Comparison of ENCODE assay signal across 11 cellular contexts in the genomic region with DNA sequence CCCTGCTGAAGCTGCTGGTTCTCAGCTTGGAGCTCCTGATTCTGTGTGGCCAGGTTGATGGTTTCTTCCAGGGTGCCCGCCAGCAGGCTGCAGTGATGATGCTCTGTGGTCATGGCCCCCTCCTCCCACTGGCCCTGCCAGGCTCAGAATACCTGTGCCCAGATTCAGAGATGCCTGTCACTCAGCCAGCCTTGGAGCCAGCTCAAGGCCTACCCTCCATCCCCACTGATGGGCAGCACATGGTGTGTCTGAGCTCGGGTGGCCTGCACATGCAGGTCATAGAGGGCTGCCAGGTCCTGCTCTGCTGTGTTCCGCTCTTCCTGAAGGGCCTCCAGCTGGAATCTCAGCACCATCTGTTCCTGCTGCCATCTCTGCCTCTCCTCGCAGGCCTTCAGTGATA. TPM values are rescaled to one million over a fixed set of nuclear protein-coding genes. Genes with fewer than 3 reads are reported as not detected.
DNase-seq lines count a peak whose midpoint lies in the region; ATAC-seq, FAIRE-seq and TF ChIP-seq lines count a peak whose summit lies in the region.
"Had no signal": no experiment of that assay in that cellular context is flagged by ENCODE, and none has a peak within 500 bp of the region (broad histone marks: within the 10 kb centered on the region; RNA-seq: fewer than 3 reads in every experiment).

No MANE protein-coding gene starts in this region.

- H4K20me1 ChIP-seq in BLaER1 = no peaks in the 10 kb centered on the region

- peaks cover 15% of the 10 kb centered on the region for H3K4me1 Mint-ChIP-seq in HFFc6 (ENCODE audit: low read depth)

- peaks cover 20% of the 10 kb centered on the region for H3K36me3 ChIP-seq in BLaER1
- H3K36me3 ChIP-seq in parathyroid adenoma (ENCODE audit: control insufficient read depth, insufficient read depth, low read length) = no peaks in the 10 kb centered on the region

- no peak overlapping the region for H3K4me3 ChIP-seq in BLaER1
- H3K4me3 ChIP-seq in parathyroid adenoma (ENCODE audit: low read depth, low read length) = no peak overlapping the region
- H3K4me3 ChIP-seq: tibial nerve had no signal

- no peak overlapping the region for H3K27ac Mint-ChIP-seq in HFFc6

- peaks cover 14% of the 10 kb centered on the region for H3K36me3 Mint-ChIP-seq in HFFc6 (ENCODE audit: low read depth)

- no peak for TF ChIP-seq POLR2A in GM12891 (IDR thresholded peaks at IDR 0.05; ENCODE audit: low read depth, low read length)

- no peak overlapping the region for H3K9ac ChIP-seq in BLaER1
- no peak overlapping the region for H3K9ac ChIP-seq in parathyroid adenoma

- H3K9me3 Mint-ChIP-seq in HFFc6 = no peaks in the 10 kb centered on the region

- H3K79me2 ChIP-seq in parathyroid adenoma = no peaks in the 10 kb centered on the region

- TF ChIP-seq CTCF in parathyroid adenoma (IDR thresholded peaks at IDR 0.05) (no peak), HFFc6 (IDR thresholded peaks at IDR 0.05) (no peak)

- H3K9me3 ChIP-seq in BLaER1 (peaks cover 8% of the 10 kb centered on the region; the same call in 1 of the 2 replicates), parathyroid adenoma (ENCODE audit: control insufficient read depth, low read length) (no peaks in the 10 kb centered on the region)
- H3K9me3 ChIP-seq: tibial nerve had no signal

- H3K27me3 Mint-ChIP-seq in HFFc6 (ENCODE audit: insufficient read depth) = no peaks in the 10 kb centered on the region; the same call in 1 of the 2 replicates

- H3K4me2 ChIP-seq in BLaER1 (peak overlapping the region; percentile 68), parathyroid adenoma (ENCODE audit: low read length) (no peak overlapping the region)

- H3K4me1 ChIP-seq in BLaER1 (peaks cover 29% of the 10 kb centered on the region), parathyroid adenoma (peaks cover 10% of the 10 kb centered on the region)

- no peak overlapping the region for H2AFZ ChIP-seq in parathyroid adenoma

- H3K27ac ChIP-seq in BLaER1 (peak overlapping the region; percentile 56; the same call in 1 of the 2 replicates), parathyroid adenoma (peak overlapping the region; percentile 55)

- peaks cover 18% of the 10 kb centered on the region for H3K27me3 ChIP-seq in BLaER1
- H3K27me3 ChIP-seq in parathyroid adenoma (ENCODE audit: control insufficient read depth, insufficient read depth, low read length) = no peaks in the 10 kb centered on the region
- H3K27me3 ChIP-seq: tibial nerve had no signal

- FAIRE-seq in GM12891 (lab: Jason Lieb, UNC) = peak; percentile 13
- FAIRE-seq: TTC549 had no signal

- DNase-seq in GM12891 (ENCODE audit: insufficient read length, low spot score) (no peak), cerebellum (ENCODE audit: low spot score) (peak; percentile 85), HFFc6 (no peak), COR-L47 (lab: John Stamatoyannopoulos, UW) (no peak)
- no peak for DNase-seq in stimulated activated CD4-positive, alpha-beta T cell treated with anti-CD3 and anti-CD28 coated beads, Interleukin-2, amount 100 ng/mL, for 48 hours
- DNase-seq: stimulated activated CD4-positive, alpha-beta T cell treated with anti-CD3 and anti-CD28 coated beads, Interleukin-4, amount 100 ng/mL, for 24 hours had no signal

- no peak overlapping the region for H3K4me3 Mint-ChIP-seq in HFFc6

- ATAC-seq in HG03025 (IDR thresholded peaks at IDR 0.05; ENCODE audit: low FRiP score, unreplicated experiment) = no peak

TF ChIP-seq in GM12891, 5 proteins besides CTCF, POLR2A, EP300 and RAD21:
- TF ChIP-seq PAX5 (IDR thresholded peaks at IDR 0.05; ENCODE audit: insufficient read depth, low read length, severe bottlenecking) (no peak), TAF1 (IDR thresholded peaks at IDR 0.05; ENCODE audit: low read depth, low read length) (no peak), POLR2AphosphoS5 (IDR thresholded peaks at IDR 0.05; ENCODE audit: low read depth, low read length) (no peak), SPI1 (IDR thresholded peaks at IDR 0.05; ENCODE audit: low read depth, low read length) (no peak), POU2F2 (IDR thresholded peaks at IDR 0.05; ENCODE audit: low read depth, low read length) (no peak)

RNA-seq across cellular contexts. Expression of gene SLC35A4, which starts 5.4 kb away (rescaled TPM):
- polyA plus RNA-seq in GM12891 (2012; ENCODE audit: low read depth, missing spikeins) = 102 TPM
- 11.5 TPM for total RNA-seq in cerebellum
- total RNA-seq in HFFc6 (2021; fragmentation: NEBNext Ultra II Directional; extraction: Animal tissue kit (Norgen Biotek cat#: 25700)) = 10 to 100 TPM; 64.1 to 72.8 (median 71.2) TPM

RNA-seq across cellular contexts. Expression of gene APBB3, which starts 5.7 kb away (rescaled TPM):
- polyA plus RNA-seq in GM12891 (2012; ENCODE audit: low read depth, missing spikeins) = 16.6 TPM
- 38.8 TPM for total RNA-seq in cerebellum
- 10 to 100 TPM; 11.0 to 13.0 (median 11.7) TPM for total RNA-seq in HFFc6 (2021; fragmentation: NEBNext Ultra II Directional; extraction: Animal tissue kit (Norgen Biotek cat#: 25700))

RNA-seq across cellular contexts. Expression of gene SRA1, which starts 12.8 kb away (rescaled TPM):
- polyA plus RNA-seq in GM12891 (2012; ENCODE audit: low read depth, missing spikeins) = 49.6 TPM
- 22.5 TPM for total RNA-seq in cerebellum
- 10 to 100 TPM; 50.0 to 62.3 (median 59.4) TPM for total RNA-seq in HFFc6 (2021; fragmentation: NEBNext Ultra II Directional; extraction: Animal tissue kit (Norgen Biotek cat#: 25700))

RNA-seq across cellular contexts. Expression of gene EIF4EBP3, which starts 22.6 kb away (rescaled TPM):
- polyA plus RNA-seq in GM12891 (2012; ENCODE audit: low read depth, missing spikeins) = 10.9 TPM
- total RNA-seq in cerebellum = not detected
- 1 to 10 TPM; 1.8 to 4.0 (median 2.9) TPM for total RNA-seq in HFFc6 (2021; fragmentation: NEBNext Ultra II Directional; extraction: Animal tissue kit (Norgen Biotek cat#: 25700))
